34 cellular contexts compared by ENCODE assay signal in genomic region chr6:41497573-41497972, GRCh38.
"Had no signal": no experiment of that assay in that cellular context is flagged by ENCODE, and none has a peak within 500 bp of the region (broad histone marks: within the 10 kb centered on the region; RNA-seq: fewer than 3 reads in every experiment).

No MANE protein-coding gene starts in this region.

- H3K27ac ChIP-seq: adrenal gland, VCaP had no signal

- H3K27me3 ChIP-seq: adrenal gland had no signal

- FAIRE-seq: TTC549 had no signal

- H3K9me3 Mint-ChIP-seq: activated B cell treated with CpG ODN at 0.5 μM for 24 hours; activated CD4-positive, alpha-beta memory T cell treated with anti-CD3 and anti-CD28 coated beads for 36 hours; activated CD4-positive, alpha-beta T cell treated with anti-CD3 and anti-CD28 coated beads, Interleukin-2, amount 10 ng/mL, durations not matched to agents 24 days and 14 days; activated CD8-positive, alpha-beta T cell treated with anti-CD3 and anti-CD28 coated beads for 36 hours; activated naive CD4-positive, alpha-beta T cell treated with anti-CD3 and anti-CD28 coated beads for 36 hours; activated naive CD4-positive, alpha-beta T cell treated with anti-CD3 and anti-CD28 coated beads, Interleukin-2, amount 50 U/mL, for 72 hours; activated naive CD8-positive, alpha-beta T cell treated with anti-CD3 and anti-CD28 coated beads for 36 hours; activated T-cell treated with anti-CD3 and anti-CD28 coated beads, Interleukin-2, amount 50 U/mL, for 4 hours; activated T-cell treated with anti-CD3 and anti-CD28 coated beads, Interleukin-2, amount 50 U/mL, for 72 hours; activated T-helper 1 cell treated with anti-CD3 and anti-CD28 coated beads, Interleukin-12 subunit alpha, Interleukin-12 subunit beta, Interleukin-2, Interleukin-4 antibody, amounts not matched to agents 30 ng/mL and 10 ng/mL and 1 ng/mL, durations not matched to agents 14 hours and 24 hours and 36 hours; activated T-helper 17 cell treated with anti-CD3 and anti-CD28 coated beads, Interleukin-2, amount 50 U/mL, for 72 hours; T-helper 1 cell treated with Interleukin-12 subunit alpha and Interleukin-12 subunit beta and Interleukin-4 antibody, amounts not matched to agents 30 μg/mL and 1 μg/mL, for 36 hours; T-helper 2 cell treated with Interferon-gamma antibody and Interleukin-4, amounts not matched to agents 5 μg/mL and 100 μg/mL, for 36 hours had no signal

- H3K36me3 ChIP-seq: adrenal gland had no signal

- H3K4me1 ChIP-seq: adrenal gland had no signal

- H3K27me3 Mint-ChIP-seq: activated B cell treated with CpG ODN at 0.5 μM for 24 hours had no signal

- H3K9me3 ChIP-seq: adrenal gland had no signal

- H3K4me3 ChIP-seq: adrenal gland had no signal

- H3K4me1 Mint-ChIP-seq: activated CD4-positive, alpha-beta T cell treated with anti-CD3 and anti-CD28 coated beads, Interleukin-2, amount 10 ng/mL, durations not matched to agents 24 days and 14 days; activated naive CD8-positive, alpha-beta T cell treated with anti-CD3 and anti-CD28 coated beads for 36 hours had no signal

- DNase-seq: activated B cell treated with CpG ODN at 0.5 μM for 24 hours; activated CD4-positive, alpha-beta memory T cell treated with anti-CD3 and anti-CD28 coated beads for 36 hours; activated CD4-positive, alpha-beta T cell treated with anti-CD3 and anti-CD28 coated beads for 4 hours; activated CD4-positive, alpha-beta T cell treated with anti-CD3 and anti-CD28 coated beads, Interleukin-2, amount 10 ng/mL, durations not matched to agents 24 days and 14 days; activated CD4-positive, alpha-beta T cell treated with anti-CD3 and anti-CD28 coated beads, Interleukin-2, amount 50 U/mL, for 1 hour; activated CD4-positive, alpha-beta T cell treated with anti-CD3 and anti-CD28 coated beads, Interleukin-2, amount 50 U/mL, for 4 hours; activated CD4-positive, CD25-positive, alpha-beta regulatory T cell treated with anti-CD3 and anti-CD28 coated beads, Interleukin-2, amount 50 U/mL, for 72 hours; activated CD8-positive, alpha-beta memory T cell treated with anti-CD3 and anti-CD28 coated beads, Interleukin-2, amount 50 U/mL, for 4 hours; activated CD8-positive, alpha-beta T cell treated with anti-CD3 and anti-CD28 coated beads for 36 hours; activated effector memory CD4-positive, alpha-beta T cell treated with anti-CD3 and anti-CD28 coated beads, Interleukin-2, amount 50 U/mL, for 16 hours; activated gamma-delta T cell treated with Interleukin-2 at 50 U/mL for 16 hours; activated naive CD4-positive, alpha-beta T cell; activated naive CD4-positive, alpha-beta T cell treated with anti-CD3 and anti-CD28 coated beads for 36 hours; activated naive CD4-positive, alpha-beta T cell treated with anti-CD3 and anti-CD28 coated beads, Interleukin-2, amount 50 U/mL, for 16 hours; activated naive CD8-positive, alpha-beta T cell treated with anti-CD3 and anti-CD28 coated beads for 36 hours; activated T-cell treated with anti-CD3 and anti-CD28 coated beads for 4 hours; activated T-cell treated with anti-CD3 and anti-CD28 coated beads, Interleukin-2, amount 50 U/mL, for 1 hour; activated T-cell treated with anti-CD3 and anti-CD28 coated beads, Interleukin-2, amount 50 U/mL, for 4 hours; activated T-cell treated with anti-CD3 and anti-CD28 coated beads, Interleukin-2, amount 50 U/mL, for 72 hours; adrenal gland; amniotic stem cell; aorta; central memory CD4-positive, alpha-beta T cell; T-helper 1 cell; T-helper 2 cell; T-helper 9 cell had no signal

- H3K27ac Mint-ChIP-seq: activated CD4-positive, alpha-beta memory T cell treated with anti-CD3 and anti-CD28 coated beads for 36 hours; activated CD4-positive, alpha-beta T cell treated with anti-CD3 and anti-CD28 coated beads, Interleukin-2, amount 10 ng/mL, durations not matched to agents 24 days and 14 days; activated CD8-positive, alpha-beta T cell treated with anti-CD3 and anti-CD28 coated beads for 36 hours; activated naive CD4-positive, alpha-beta T cell treated with anti-CD3 and anti-CD28 coated beads for 36 hours; activated naive CD4-positive, alpha-beta T cell treated with anti-CD3 and anti-CD28 coated beads, Interleukin-2, amount 50 U/mL, for 72 hours; activated naive CD8-positive, alpha-beta T cell treated with anti-CD3 and anti-CD28 coated beads for 36 hours; activated T-cell treated with anti-CD3 and anti-CD28 coated beads, Interleukin-2, amount 50 U/mL, for 72 hours; activated T-helper 1 cell treated with anti-CD3 and anti-CD28 coated beads, Interleukin-12 subunit alpha, Interleukin-12 subunit beta, Interleukin-2, Interleukin-4 antibody, amounts not matched to agents 30 ng/mL and 10 ng/mL and 1 ng/mL, durations not matched to agents 14 hours and 24 hours and 36 hours; activated T-helper 17 cell treated with anti-CD3 and anti-CD28 coated beads, Interleukin-2, amount 50 U/mL, for 72 hours; T-helper 1 cell treated with Interleukin-12 subunit alpha and Interleukin-12 subunit beta and Interleukin-4 antibody, amounts not matched to agents 30 μg/mL and 1 μg/mL, for 36 hours; T-helper 2 cell treated with Interferon-gamma antibody and Interleukin-4, amounts not matched to agents 5 μg/mL and 100 μg/mL, for 36 hours had no signal

- H3K36me3 Mint-ChIP-seq: activated CD4-positive, alpha-beta memory T cell treated with anti-CD3 and anti-CD28 coated beads for 36 hours; activated naive CD4-positive, alpha-beta T cell treated with anti-CD3 and anti-CD28 coated beads, Interleukin-2, amount 50 U/mL, for 72 hours; activated naive CD8-positive, alpha-beta T cell treated with anti-CD3 and anti-CD28 coated beads for 36 hours; brain had no signal

- ATAC-seq: activated CD8-positive, alpha-beta T cell treated with anti-CD3 and anti-CD28 coated beads for 36 hours; activated naive CD4-positive, alpha-beta T cell treated with anti-CD3 and anti-CD28 coated beads, Interleukin-2, amount 50 U/mL, for 72 hours; activated T-cell treated with anti-CD3 and anti-CD28 coated beads, Interleukin-2, amount 50 U/mL, for 4 hours; activated T-cell treated with anti-CD3 and anti-CD28 coated beads, Interleukin-2, amount 50 U/mL, for 72 hours; activated T-helper 17 cell treated with anti-CD3 and anti-CD28 coated beads, Interleukin-2, amount 50 U/mL, for 72 hours had no signal

- H3K4me3 Mint-ChIP-seq: activated B cell treated with CpG ODN at 0.5 μM for 24 hours; activated CD4-positive, alpha-beta memory T cell treated with anti-CD3 and anti-CD28 coated beads for 36 hours; activated CD4-positive, alpha-beta T cell treated with anti-CD3 and anti-CD28 coated beads, Interleukin-2, amount 10 ng/mL, durations not matched to agents 24 days and 14 days; activated CD8-positive, alpha-beta T cell treated with anti-CD3 and anti-CD28 coated beads for 36 hours; activated naive CD4-positive, alpha-beta T cell treated with anti-CD3 and anti-CD28 coated beads for 36 hours; activated naive CD8-positive, alpha-beta T cell treated with anti-CD3 and anti-CD28 coated beads for 36 hours; activated T-cell treated with anti-CD3 and anti-CD28 coated beads, Interleukin-2, amount 50 U/mL, for 4 hours; activated T-cell treated with anti-CD3 and anti-CD28 coated beads, Interleukin-2, amount 50 U/mL, for 72 hours; activated T-helper 1 cell treated with anti-CD3 and anti-CD28 coated beads, Interleukin-12 subunit alpha, Interleukin-12 subunit beta, Interleukin-2, Interleukin-4 antibody, amounts not matched to agents 30 ng/mL and 10 ng/mL and 1 ng/mL, durations not matched to agents 14 hours and 24 hours and 36 hours; activated T-helper 17 cell treated with anti-CD3 and anti-CD28 coated beads, Interleukin-2, amount 50 U/mL, for 72 hours; T-helper 1 cell treated with Interleukin-12 subunit alpha and Interleukin-12 subunit beta and Interleukin-4 antibody, amounts not matched to agents 30 μg/mL and 1 μg/mL, for 36 hours; T-helper 2 cell treated with Interferon-gamma antibody and Interleukin-4, amounts not matched to agents 5 μg/mL and 100 μg/mL, for 36 hours had no signal
